Comparison of ENCODE assay signal across 8 cellular contexts in the genomic region with DNA sequence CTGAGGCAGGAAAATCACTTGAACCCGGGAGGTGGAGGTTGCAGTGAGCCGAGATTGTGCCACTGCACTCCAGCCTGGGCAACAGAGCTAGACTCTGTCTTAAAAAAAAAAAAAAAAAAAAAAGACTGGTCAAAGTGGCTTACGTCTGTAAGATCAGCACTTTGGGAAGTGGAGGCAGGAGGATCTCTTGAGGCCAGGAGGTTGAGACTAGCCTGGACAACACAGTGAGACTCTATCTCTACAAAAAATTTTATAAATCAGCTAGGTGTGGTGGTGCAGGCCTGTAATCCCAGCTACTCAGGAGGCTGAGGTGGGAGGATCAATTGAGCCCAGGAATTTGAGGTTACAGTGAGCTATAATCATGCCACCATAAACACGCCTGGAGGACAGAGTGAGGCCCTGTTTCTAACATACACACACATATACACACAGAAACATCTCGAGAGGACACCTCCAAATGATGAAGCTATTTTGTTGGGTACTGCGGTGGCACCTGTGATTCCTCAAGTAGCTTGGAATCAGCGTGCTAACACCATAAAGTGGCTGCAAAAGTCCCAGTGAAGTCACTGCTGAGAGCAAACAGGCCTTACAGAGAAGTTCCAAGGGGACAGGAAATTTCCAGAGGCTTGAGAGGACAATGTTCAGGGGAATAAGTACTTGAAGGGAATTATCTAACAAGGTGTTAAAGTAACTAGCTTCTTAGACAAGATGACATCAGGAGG. TPM values are rescaled to one million over a fixed set of nuclear protein-coding genes. Genes with fewer than 3 reads are reported as not detected.
DNase-seq lines count a peak whose midpoint lies in the region; ATAC-seq, FAIRE-seq and TF ChIP-seq lines count a peak whose summit lies in the region.

No MANE protein-coding gene starts in this region.

- CTCF ChIA-PET in A549 (lab: Yijun Ruan, JAX) = interaction anchor here (1.1 to 2.5 kb wide), 3 partner anchors 124 to 183 kb away, joined by 3 to 12 read pairs (median 4); no protein-coding TSS in a partner anchor

- peak overlapping the region; percentile 52 to 95 (median 89) for H3K27ac Mint-ChIP-seq in brain

- TF ChIP-seq EP300 in A549 (IDR thresholded peaks at IDR 0.05) = no peak

- peaks cover 0 to 8% (median 3%) of the 10 kb centered on the region in 5 experiments for H3K9me3 Mint-ChIP-seq in brain

- DNase-seq in A549 (ENCODE audit: low read depth in 1 of 2, low spot score in 1 of 2) (no peak), HL-60 (ENCODE audit: low read depth in 1 of 2, low spot score in 1 of 2) (no peak), lower leg skin (ENCODE audit: low spot score in 2 of 2) (no peak), SW480 (ENCODE audit: low spot score) (no peak), GDM1 (lab: John Stamatoyannopoulos, UW) (no peak), NCI-H1694 treated with DMSO at 0.1 percent for 48 hours (lab: John Stamatoyannopoulos, UW) (no peak)

- H3K36me3 Mint-ChIP-seq in brain = peaks cover 37% of the 10 kb centered on the region

- WGBS in A549 (ENCODE audit: missing lambda C conversion rate) = 84% methylated on average over 6 of the region's 7 CpGs
- 69 to 70% methylated on average over 7 of the region's 7 CpGs for WGBS in lower leg skin, 2 donors

- peaks cover 60% of the 10 kb centered on the region for H3K4me1 Mint-ChIP-seq in brain

- H3K27me3 Mint-ChIP-seq in brain = peaks cover 3% of the 10 kb centered on the region

- ATAC-seq in A549 = no peak

- peak overlapping the region; percentile 86 to 94 (median 89) for H3K4me3 Mint-ChIP-seq in brain

- H3K4me2 ChIP-seq in A549 = peak overlapping the region; percentile 99

- peaks cover 0 to 3% of the 10 kb centered on the region in 2 donors for H3K36me3 ChIP-seq in mucosa of rectum (ENCODE audit: control insufficient read depth in 2 of 2, insufficient read depth in 2 of 2, low read length in 2 of 2)

- H3K9me3 ChIP-seq in A549 (0 out of 3 replicates have a peak, but pooled peaks cover under 1% of the 10 kb centered on the region), mucosa of rectum (ENCODE audit: control insufficient read depth in 2 of 2, low read length in 2 of 2) (no peaks in the 10 kb centered on the region)

- no peak for TF ChIP-seq CTCF in A549 (IDR thresholded peaks at IDR 0.05)
- no peak for TF ChIP-seq CTCF in HL-60 (IDR thresholded peaks at IDR 0.05; ENCODE audit: insufficient read depth, low read length)
- TF ChIP-seq CTCF in brain (conservative IDR thresholded peaks at IDR 0.05) = no peak
- no peak for TF ChIP-seq CTCF in lower leg skin (IDR thresholded peaks at IDR 0.05)

- TF ChIP-seq RAD21 in A549 (conservative IDR thresholded peaks at IDR 0.05 in 1 of 2, IDR thresholded peaks at IDR 0.05 in 1 of 2) = no peak

- H3K27ac ChIP-seq in A549 = peak overlapping the region; percentile 99; a peak in 5 of 6 replicates
- H3K27ac ChIP-seq in HL-60 (replicated peaks) = peak overlapping the region; percentile 80
- H3K27ac ChIP-seq in mucosa of rectum (ENCODE audit: low read depth in 2 of 2, low read length in 2 of 2) = peak overlapping the region; percentile 92 to 99

- TF ChIP-seq POLR2A in A549 (IDR thresholded peaks at IDR 0.05; ENCODE audit: low read length) (no peak), lower leg skin (IDR thresholded peaks at IDR 0.05) (no peak)

- H3K4me1 ChIP-seq in A549 = peaks cover 27% of the 10 kb centered on the region; the same call in 2 of the 3 replicates
- H3K4me1 ChIP-seq in mucosa of rectum (ENCODE audit: control insufficient read depth in 2 of 2, insufficient read depth in 2 of 2, low read length in 2 of 2) = peaks cover 52 to 54% of the 10 kb centered on the region in 2 donors

- peak overlapping the region; percentile 63 to 99 for H3K9ac ChIP-seq in mucosa of rectum (ENCODE audit: low read depth in 1 of 2, low read length in 2 of 2)

- FAIRE-seq in A549 (lab: Jason Lieb, UNC) = no peak

- POLR2A ChIA-PET in A549 (lab: Yijun Ruan, JAX) = no interaction called here

- H3K4me3 ChIP-seq in A549 (peak overlapping the region; percentile 78), HL-60 (replicated peaks; ENCODE audit: insufficient read depth, low read length) (peak overlapping the region; percentile 88), mucosa of rectum (ENCODE audit: low read length in 2 of 2) (peak overlapping the region; percentile 84 to 86), lower leg skin (ENCODE audit: low read depth, poor library complexity, severe bottlenecking) (no peak overlapping the region)

- intact Hi-C loops in lower leg skin (cut with DNase I; ENCODE audit: low total_unique reads) = no loop called here

- H3K27me3 ChIP-seq in HL-60 (ENCODE audit: insufficient read depth, poor library complexity, severe bottlenecking) (no peaks in the 10 kb centered on the region), mucosa of rectum (ENCODE audit: control insufficient read depth in 2 of 2, insufficient read depth in 2 of 2, low read length in 2 of 2) (no peaks in the 10 kb centered on the region)

TF ChIP-seq in A549, 52 proteins besides CTCF, POLR2A, EP300 and RAD21 (continues in another document):
- TF ChIP-seq ELK1 (IDR thresholded peaks at IDR 0.05; ENCODE audit: low read depth, low read length) = no peak
- no peak for TF ChIP-seq HOXB5 (CRISPR knock-in tag; IDR thresholded peaks at IDR 0.05)
- TF ChIP-seq JUN (IDR thresholded peaks at IDR 0.05) = no peak
- no peak for TF ChIP-seq SREBF2 (IDR thresholded peaks at IDR 0.05)
- TF ChIP-seq ZSCAN20 (CRISPR knock-in tag; IDR thresholded peaks at IDR 0.05) = no peak
- TF ChIP-seq ATOH8 (CRISPR knock-in tag; IDR thresholded peaks at IDR 0.05; ENCODE audit: low read depth) = no peak
- TF ChIP-seq BCL3 (IDR thresholded peaks at IDR 0.05) = no peak
- no peak for TF ChIP-seq POLR2AphosphoS2 (conservative IDR thresholded peaks at IDR 0.05; ENCODE audit: low read length)
- no peak for TF ChIP-seq FOSB (CRISPR knock-in tag; IDR thresholded peaks at IDR 0.05)

RNA-seq across cellular contexts. Expression of gene NADK, which starts 1.4 kb away (rescaled TPM):
- polyA plus RNA-seq in A549 (2011; rRNA removed) (32.9 and 35.8 TPM in 2 replicates), A549 (2017; fragmentation: RNase III; extraction: RNeasy Plus Mini Kit Qiagen cat#74134 plus additional on column Dnase treatment) (37.1 to 40.0 TPM (median 38.4 TPM) in 3 replicates), brain (ENCODE audit: insufficient read depth, low read depth, low replicate concordance) (27.7 TPM)
- polyA plus RNA-seq in A549 (2012; cell fraction: cytosol; rRNA removed) = 59.4 and 67.3 TPM in 2 replicates
- polyA plus RNA-seq in A549 (2012; cell fraction: nucleus; rRNA removed) = 99.9 and 131 TPM in 2 replicates
- 20.1 and 27.9 TPM in 2 replicates for polyA minus RNA-seq in A549 (2011; rRNA and poly(A)+ RNA removed)
- total RNA-seq in lower leg skin = 10 to 100 TPM; 45.4 to 58.0 (median 54.2) TPM

RNA-seq across cellular contexts. Expression of gene CDK11A, which starts 52.7 kb away (rescaled TPM):
- polyA plus RNA-seq in A549 (2011; rRNA removed) = 6.7 and 13.7 TPM in 2 replicates
- 14.4 and 18.0 TPM in 2 replicates for polyA plus RNA-seq in A549 (2012; cell fraction: cytosol; rRNA removed)
- polyA plus RNA-seq in A549 (2012; cell fraction: nucleus; rRNA removed) = 147 and 150 TPM in 2 replicates
- 34.1 to 40.9 TPM (median 36.4 TPM) in 3 replicates for polyA plus RNA-seq in A549 (2017; fragmentation: RNase III; extraction: RNeasy Plus Mini Kit Qiagen cat#74134 plus additional on column Dnase treatment)
- polyA minus RNA-seq in A549 (2011; rRNA and poly(A)+ RNA removed) = 7.4 and 12.4 TPM in 2 replicates
- 15.5 TPM for polyA plus RNA-seq in brain (ENCODE audit: insufficient read depth, low read depth, low replicate concordance)
- 10 to 100 TPM; 18.1 to 56.9 (median 27.7) TPM for total RNA-seq in lower leg skin
